1 cellular context compared by ENCODE assay signal in genomic region chr17:42386784-42387183, GRCh38.
TF ChIP-seq lines count a peak whose summit lies in the region.

No MANE protein-coding gene starts in this region.

TF ChIP-seq in GM12878, 131 proteins besides CTCF, POLR2A, EP300 and RAD21 (continued from another document):
- no peak for TF ChIP-seq HSF1 (IDR thresholded peaks at IDR 0.05; ENCODE audit: low read depth, low read length)
- TF ChIP-seq E4F1 (IDR thresholded peaks at IDR 0.05; ENCODE audit: borderline replicate concordance, partially characterized antibody), result no peak
